ENCODE assay signal across 25 cellular contexts in the genomic region with DNA sequence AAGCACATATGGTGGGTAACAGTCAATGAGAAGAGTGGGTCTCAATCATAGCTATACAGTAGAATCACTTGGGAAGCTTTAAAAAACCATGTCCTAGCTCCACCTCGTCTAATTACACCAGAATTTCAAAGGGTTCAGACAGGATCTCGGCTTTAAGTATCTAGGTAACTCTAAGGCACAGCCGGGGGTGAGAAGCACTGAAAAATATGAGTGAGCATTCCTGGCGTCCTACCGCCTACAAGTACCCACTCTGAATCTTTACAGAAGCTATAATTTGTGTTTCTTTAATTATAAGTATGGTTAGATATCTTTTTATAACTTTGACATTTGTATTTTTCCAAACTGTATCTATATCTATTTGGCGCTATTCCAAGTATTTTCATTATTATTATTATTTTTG. TPM values are rescaled to one million over a fixed set of nuclear protein-coding genes. Genes with fewer than 3 reads are reported as not detected.
DNase-seq lines count a peak whose midpoint lies in the region; ATAC-seq, FAIRE-seq and TF ChIP-seq lines count a peak whose summit lies in the region.
"Had no signal": no experiment of that assay in that cellular context is flagged by ENCODE, and none has a peak within 500 bp of the region (broad histone marks: within the 10 kb centered on the region; RNA-seq: fewer than 3 reads in every experiment).

No MANE protein-coding gene starts in this region.

- no peak for TF ChIP-seq CTCF in GM12878 (IDR thresholded peaks at IDR 0.05 in 2 of 3, conservative IDR thresholded peaks at IDR 0.05 in 1 of 3; ENCODE audit: control insufficient read depth in 2 of 3, extremely low read depth in 1 of 3, insufficient read depth in 1 of 3, low read depth in 3 of 3, low read length in 3 of 3)

- H3K27me3 ChIP-seq in GM12878 (replicated peaks in 1 of 2; ENCODE audit: control insufficient read depth in 2 of 2, insufficient read depth in 2 of 2, low read length in 1 of 2), result no peaks in the 10 kb centered on the region
- H3K27me3 ChIP-seq: BE2C; BLaER1 treated with 17β-estradiol and CSF1 and Interleukin-3, amounts not matched to agents 10 nM and 100 nM had no signal

- no peaks in the 10 kb centered on the region for H3K4me1 ChIP-seq in GM12878 (ENCODE audit: control insufficient read depth, insufficient read depth, low read length)
- H3K4me1 ChIP-seq: A549, BE2C had no signal

- H3K4me2 ChIP-seq in GM12878 (ENCODE audit: control insufficient read depth, insufficient read depth), result no peak overlapping the region
- H3K4me2 ChIP-seq: A549; BLaER1 treated with 17β-estradiol and CSF1 and Interleukin-3, amounts not matched to agents 10 nM and 100 nM; GM23338 had no signal

- ATAC-seq in GM12878 (no peak), HG03159 (IDR thresholded peaks at IDR 0.05; ENCODE audit: unreplicated experiment) (no peak)
- ATAC-seq: A549, GM23338, HCT116 had no signal

- H2AFZ ChIP-seq in GM12878 (ENCODE audit: control insufficient read depth, low read depth, low read length), result no peak overlapping the region
- H2AFZ ChIP-seq: GM23338 had no signal

- intact Hi-C loops in GM12878 (cut with micrococcal nuclease; ENCODE audit: unreplicated experiment), result no loop called here

- no peak for DNase-seq in activated naive CD8-positive, alpha-beta T cell treated with anti-CD3 and anti-CD28 coated beads for 36 hours
- DNase-seq in GM12878 (ENCODE audit: low read depth, low spot score) (no peak), putamen (ENCODE audit: low spot score) (peak; percentile 45), NCI-H82 treated with DMSO at 0.1 percent for 48 hours (lab: John Stamatoyannopoulos, UW; ENCODE audit: unreplicated experiment) (no peak)
- DNase-seq: 8988T; ACHN; AML-193; BE2C; CD4-positive, alpha-beta T cell; CD8-positive, alpha-beta memory T cell; DMS 273 treated with DMSO at 0.1 percent for 48 hours; DMS79; EL; GDM1; H9 had no signal

- RAD21 ChIA-PET in GM12878 (lab: Charles Lee; ENCODE audit: unreplicated experiment), result interaction anchor here (2.3 kb wide), 1 partner anchor 14 kb away, joined by 8 read pairs; no protein-coding TSS in a partner anchor

- POLR2A ChIA-PET in GM12878 (lab: Charles Lee), result interaction anchor here (0.7 to 1.0 kb wide), 2 partner anchors 18 to 62 kb away, joined by 3 read pairs; partner anchors contain the start of gene NNT

- H3K4me3 Mint-ChIP-seq in activated naive CD8-positive, alpha-beta T cell, result no peak overlapping the region
- H3K4me3 Mint-ChIP-seq in activated naive CD8-positive, alpha-beta T cell treated with anti-CD3 and anti-CD28 coated beads for 36 hours, result no peak overlapping the region
- H3K4me3 Mint-ChIP-seq: CD14-positive monocyte; CD4-positive, alpha-beta T cell; CD8-positive, alpha-beta memory T cell; GM23338; H9 had no signal

- no peaks in the 10 kb centered on the region for H3K9me3 ChIP-seq in GM12878 (replicated peaks; ENCODE audit: control insufficient read depth, insufficient read depth, low read length)
- H3K9me3 ChIP-seq: A549; BE2C; BLaER1 treated with 17β-estradiol and CSF1 and Interleukin-3, amounts not matched to agents 10 nM and 100 nM had no signal

- no peaks in the 10 kb centered on the region for H3K79me2 ChIP-seq in GM12878 (ENCODE audit: control insufficient read depth, insufficient read depth, low read length)

- H3K4me3 ChIP-seq in GM12878, result no peak overlapping the region
- H3K4me3 ChIP-seq: A549; BLaER1 treated with 17β-estradiol and CSF1 and Interleukin-3, amounts not matched to agents 10 nM and 100 nM; GM23338 had no signal

- BruUV-seq in GM12878 (replicated peaks; lab: Mats Ljungman, UMichigan), result no TSS peak

- peak overlapping the region; percentile 12 for H3K27ac Mint-ChIP-seq in activated naive CD8-positive, alpha-beta T cell
- H3K27ac Mint-ChIP-seq in activated naive CD8-positive, alpha-beta T cell treated with anti-CD3 and anti-CD28 coated beads for 36 hours, result no peak overlapping the region
- H3K27ac Mint-ChIP-seq: CD14-positive monocyte; CD4-positive, alpha-beta T cell; GM23338; H9 had no signal

- TF ChIP-seq EP300 in GM12878 (IDR thresholded peaks at IDR 0.05; ENCODE audit: borderline replicate concordance in 1 of 2, control insufficient read depth in 1 of 2, low read depth in 2 of 2, low read length in 2 of 2), result no peak

- CTCF ChIA-PET in GM12878 (lab: Yijun Ruan, JAX), result interaction anchor here (1.7 to 2.0 kb wide), 3 partner anchors 14 to 68 kb away, joined by 4 to 6 read pairs (median 4); no protein-coding TSS in a partner anchor

- SMC1A ChIA-PET in GM12878 (lab: Charles Lee; ENCODE audit: uncharacterized antibody, unreplicated experiment), result interaction anchor here (0.9 to 2.9 kb wide), 4 partner anchors 12 to 60 kb away, joined by 4 to 7 read pairs (median 5); partner anchors contain the start of gene TMEM267

- peak; percentile 31 for FAIRE-seq in GM12878 (lab: Jason Lieb, UNC)
- FAIRE-seq: A549, D721Med, GM12891, GM18507 had no signal

- H4K20me1 ChIP-seq in GM12878 (ENCODE audit: control insufficient read depth, insufficient read depth), result no peaks in the 10 kb centered on the region

- no peak overlapping the region for H3K9ac ChIP-seq in GM12878 (ENCODE audit: control insufficient read depth, insufficient read depth, low read length)
- H3K9ac ChIP-seq: BLaER1 treated with 17β-estradiol and CSF1 and Interleukin-3, amounts not matched to agents 10 nM and 100 nM had no signal

- H3K4me1 Mint-ChIP-seq in activated naive CD8-positive, alpha-beta T cell (ENCODE audit: low read depth), result peaks cover 20% of the 10 kb centered on the region
- H3K4me1 Mint-ChIP-seq in activated naive CD8-positive, alpha-beta T cell treated with anti-CD3 and anti-CD28 coated beads for 36 hours, result peaks cover 11% of the 10 kb centered on the region
- H3K4me1 Mint-ChIP-seq: CD14-positive monocyte, GM23338, H9 had no signal

- 95% methylated on average over 6 of the region's 6 CpGs for WGBS in GM12878 (ENCODE audit: insufficient coverage, insufficient replicate concordance, low lambda C conversion rate, missing lambda C conversion rate)

- peaks cover 3 to 18% of the 10 kb centered on the region in 2 experiments; a peak in 2 of 4 replicates for H3K36me3 ChIP-seq in GM12878 (ENCODE audit: control insufficient read depth in 2 of 2, insufficient read depth in 2 of 2, low read length in 1 of 2)

- peaks cover 13% of the 10 kb centered on the region for H3K36me3 Mint-ChIP-seq in activated naive CD8-positive, alpha-beta T cell
- peaks cover 19% of the 10 kb centered on the region for H3K36me3 Mint-ChIP-seq in activated naive CD8-positive, alpha-beta T cell treated with anti-CD3 and anti-CD28 coated beads for 36 hours

- no peaks in the 10 kb centered on the region for H3K9me3 Mint-ChIP-seq in activated naive CD8-positive, alpha-beta T cell (ENCODE audit: low read depth)
- no peaks in the 10 kb centered on the region for H3K9me3 Mint-ChIP-seq in activated naive CD8-positive, alpha-beta T cell treated with anti-CD3 and anti-CD28 coated beads for 36 hours
- H3K9me3 Mint-ChIP-seq: CD4-positive, alpha-beta T cell; CD8-positive, alpha-beta memory T cell; GM23338; H9 had no signal

- H3K27ac ChIP-seq in GM12878 (ENCODE audit: control insufficient read depth, insufficient read depth), result no peak overlapping the region
- H3K27ac ChIP-seq: A549; BLaER1 treated with 17β-estradiol and CSF1 and Interleukin-3, amounts not matched to agents 10 nM and 100 nM had no signal

- in situ Hi-C loops in GM12878 (cut with MboI), result no loop called here

- TF ChIP-seq RAD21 in GM12878 (IDR thresholded peaks at IDR 0.05; ENCODE audit: insufficient read depth, low read depth, low read length), result no peak

- H3K27me3 Mint-ChIP-seq in activated naive CD8-positive, alpha-beta T cell, result no peaks in the 10 kb centered on the region
- H3K27me3 Mint-ChIP-seq in activated naive CD8-positive, alpha-beta T cell treated with anti-CD3 and anti-CD28 coated beads for 36 hours, result no peaks in the 10 kb centered on the region
- H3K27me3 Mint-ChIP-seq: CD4-positive, alpha-beta T cell; CD8-positive, alpha-beta memory T cell had no signal

- TF ChIP-seq POLR2A in GM12878 (IDR thresholded peaks at IDR 0.05; ENCODE audit: low read depth, low read length), result no peak

RNA-seq across cellular contexts. Expression of gene PAIP1, which starts 16.1 kb away (rescaled TPM):
- total RNA-seq in activated naive CD8-positive, alpha-beta T cell treated with anti-CD3 and anti-CD28 coated beads for 36 hours, result 10 to 100 TPM; 50.1 to 51.0 TPM
- total RNA-seq in GM12878 (2013; cell fraction: nucleolus; rRNA removed), result 27.2 and 28.4 TPM in 2 replicates
- total RNA-seq in GM12878 (2014; rRNA removed) (55.6 and 67.0 TPM in 2 replicates), GM12878 (2014; rRNA removed; fragmentation: Illumina TruSeq; extraction: Trizol) (56.3 and 64.1 TPM in 2 replicates), GM12878 (2021) (42.2 and 43.0 TPM in 2 replicates)
- 14.1 TPM for polyA plus RNA-seq in GM12878 (2011; ENCODE audit: low read depth)
- polyA plus RNA-seq in GM12878 (2011; rRNA removed) (90.9 and 94.3 TPM in 2 replicates), GM12878 (2014; fragmentation: Illumina TruSeq; extraction: Trizol) (63.4 and 81.3 TPM in 2 replicates), GM12878 (2014; fragmentation: Nextera tagmentation; extraction: Ambion mirVana) (10 to 100 TPM; 37.4 to 52.7 TPM), GM12878 (2014; rRNA removed) (43.3 and 46.4 TPM in 2 replicates), GM12878 (2016; fragmentation: Nextera tagmentation; extraction: Ambion mirVana) (10 to 100 TPM; 58.3 to 70.7 TPM)
- 39.9 and 43.7 TPM in 2 replicates for polyA plus RNA-seq in GM12878 (2011; cell fraction: cytosol; rRNA removed)
- 30.6 and 38.6 TPM in 2 replicates for polyA plus RNA-seq in GM12878 (2011; cell fraction: nucleus; rRNA removed)
- 26.2 and 35.9 TPM in 2 replicates for polyA plus RNA-seq in GM12878 (2012)
- 59.9 and 66.1 TPM in 2 replicates for polyA minus RNA-seq in GM12878 (2011; rRNA and poly(A)+ RNA removed)
- polyA minus RNA-seq in GM12878 (2011; cell fraction: cytosol; rRNA and poly(A)+ RNA removed), result 22.3 and 22.8 TPM in 2 replicates
- polyA minus RNA-seq in GM12878 (2011; cell fraction: nucleus; rRNA and poly(A)+ RNA removed), result 10.8 and 17.7 TPM in 2 replicates

RNA-seq across cellular contexts. Expression of gene C5orf34, which starts 25.8 kb away (rescaled TPM):
- total RNA-seq in activated naive CD8-positive, alpha-beta T cell treated with anti-CD3 and anti-CD28 coated beads for 36 hours, result 10 to 100 TPM in 1 of 2 experiments, 1 to 10 TPM in 1; 8.9 to 10.1 TPM
- total RNA-seq in GM12878 (2013; cell fraction: nucleolus; rRNA removed), result 27.1 and 27.9 TPM in 2 replicates
- 9.4 and 13.0 TPM in 2 replicates for total RNA-seq in GM12878 (2014; rRNA removed)
- total RNA-seq in GM12878 (2014; rRNA removed; fragmentation: Illumina TruSeq; extraction: Trizol), result 9.9 and 10.6 TPM in 2 replicates
- 5.6 and 6.1 TPM in 2 replicates for total RNA-seq in GM12878 (2021)
- polyA plus RNA-seq in GM12878 (2011; ENCODE audit: low read depth), result 1.0 TPM
- 12.0 and 16.4 TPM in 2 replicates for polyA plus RNA-seq in GM12878 (2011; rRNA removed)
- 3.3 and 4.2 TPM in 2 replicates for polyA plus RNA-seq in GM12878 (2011; cell fraction: cytosol; rRNA removed)
- 17.5 and 18.4 TPM in 2 replicates for polyA plus RNA-seq in GM12878 (2011; cell fraction: nucleus; rRNA removed)
- polyA plus RNA-seq in GM12878 (2012), result 1.8 and 4.2 TPM in 2 replicates
- polyA plus RNA-seq in GM12878 (2014; fragmentation: Illumina TruSeq; extraction: Trizol), result 10.6 and 14.9 TPM in 2 replicates
- polyA plus RNA-seq in GM12878 (2014; fragmentation: Nextera tagmentation; extraction: Ambion mirVana), result 1 to 10 TPM; 7.4 to 8.8 TPM
- polyA plus RNA-seq in GM12878 (2014; rRNA removed), result 6.5 and 6.9 TPM in 2 replicates
- polyA plus RNA-seq in GM12878 (2016; fragmentation: Nextera tagmentation; extraction: Ambion mirVana), result 10 to 100 TPM; 12.9 to 15.1 TPM
- 9.8 and 15.1 TPM in 2 replicates for polyA minus RNA-seq in GM12878 (2011; rRNA and poly(A)+ RNA removed)
- 1.9 and 2.9 TPM in 2 replicates for polyA minus RNA-seq in GM12878 (2011; cell fraction: cytosol; rRNA and poly(A)+ RNA removed)
- 9.1 and 12.9 TPM in 2 replicates for polyA minus RNA-seq in GM12878 (2011; cell fraction: nucleus; rRNA and poly(A)+ RNA removed)

RNA-seq across cellular contexts. Expression of gene TMEM267, which starts 57.1 kb away (rescaled TPM):
- total RNA-seq in activated naive CD8-positive, alpha-beta T cell treated with anti-CD3 and anti-CD28 coated beads for 36 hours, result 10 to 100 TPM; 20.4 to 24.1 TPM
- total RNA-seq in GM12878 (2013; cell fraction: nucleolus; rRNA removed), result 16.1 and 17.4 TPM in 2 replicates
- total RNA-seq in GM12878 (2014; rRNA removed) (7.7 and 15.3 TPM in 2 replicates), GM12878 (2014; rRNA removed; fragmentation: Illumina TruSeq; extraction: Trizol) (8.2 and 9.0 TPM in 2 replicates), GM12878 (2021) (11.3 and 11.7 TPM in 2 replicates)
- 11.2 TPM for polyA plus RNA-seq in GM12878 (2011; ENCODE audit: low read depth)
- polyA plus RNA-seq in GM12878 (2011; rRNA removed) (16.4 and 20.3 TPM in 2 replicates), GM12878 (2014; fragmentation: Illumina TruSeq; extraction: Trizol) (10.6 and 11.0 TPM in 2 replicates), GM12878 (2014; fragmentation: Nextera tagmentation; extraction: Ambion mirVana) (10 to 100 TPM; 20.5 to 37.3 TPM), GM12878 (2014; rRNA removed) (7.4 and 9.5 TPM in 2 replicates), GM12878 (2016; fragmentation: Nextera tagmentation; extraction: Ambion mirVana) (10 to 100 TPM; 15.3 to 18.4 TPM)
- 4.9 and 6.1 TPM in 2 replicates for polyA plus RNA-seq in GM12878 (2011; cell fraction: cytosol; rRNA removed)
- 8.3 and 9.7 TPM in 2 replicates for polyA plus RNA-seq in GM12878 (2011; cell fraction: nucleus; rRNA removed)
- polyA plus RNA-seq in GM12878 (2012), result 7.5 and 8.9 TPM in 2 replicates
- polyA minus RNA-seq in GM12878 (2011; rRNA and poly(A)+ RNA removed), result 18.5 and 19.2 TPM in 2 replicates
- polyA minus RNA-seq in GM12878 (2011; cell fraction: cytosol; rRNA and poly(A)+ RNA removed), result 4.6 and 6.3 TPM in 2 replicates
- polyA minus RNA-seq in GM12878 (2011; cell fraction: nucleus; rRNA and poly(A)+ RNA removed), result 2.8 and 3.5 TPM in 2 replicates
